In the genomic region with DNA sequence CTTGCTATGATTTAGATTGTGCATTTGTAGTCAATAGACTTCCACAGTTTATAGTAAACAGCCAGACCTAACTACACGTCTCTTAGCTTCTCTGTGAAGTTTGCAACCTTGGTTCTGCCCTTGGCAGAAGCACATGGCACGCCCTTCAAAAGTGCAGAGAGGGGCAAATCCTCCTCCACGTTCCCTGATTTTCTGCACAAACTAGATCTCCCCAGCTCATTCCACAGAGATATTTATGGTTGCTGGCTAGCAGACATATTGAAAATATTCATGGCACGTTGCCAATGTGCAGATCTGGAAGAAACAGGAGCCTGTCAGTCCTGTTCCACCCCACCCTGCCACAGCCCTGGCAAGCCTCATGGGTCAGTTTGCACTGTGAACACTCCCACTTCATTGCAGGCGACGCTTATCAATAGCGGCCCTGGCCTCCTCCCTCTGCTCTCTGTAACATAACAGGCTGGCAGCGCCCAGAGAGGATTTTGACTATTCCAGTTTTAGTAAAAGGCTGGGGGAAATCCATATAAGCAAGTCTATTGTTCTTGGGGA, we compare ENCODE assay signal across 1 cellular context.
TF ChIP-seq lines count a peak whose summit lies in the region.

No MANE protein-coding gene starts in this region.

TF ChIP-seq in SK-N-SH, 30 proteins besides CTCF, POLR2A, EP300 and RAD21 (continued from another document):
- TF ChIP-seq, protein P1, sequence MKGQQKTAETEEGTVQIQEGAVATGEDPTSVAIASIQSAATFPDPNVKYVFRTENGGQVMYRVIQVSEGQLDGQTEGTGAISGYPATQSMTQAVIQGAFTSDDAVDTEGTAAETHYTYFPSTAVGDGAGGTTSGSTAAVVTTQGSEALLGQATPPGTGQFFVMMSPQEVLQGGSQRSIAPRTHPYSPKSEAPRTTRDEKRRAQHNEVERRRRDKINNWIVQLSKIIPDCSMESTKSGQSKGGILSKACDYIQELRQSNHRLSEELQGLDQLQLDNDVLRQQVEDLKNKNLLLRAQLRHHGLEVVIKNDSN (IDR thresholded peaks at IDR 0.05; ENCODE audit: borderline replicate concordance, low read depth): no peak
- no peak for TF ChIP-seq JUND (IDR thresholded peaks at IDR 0.05)
- TF ChIP-seq ELF1 (IDR thresholded peaks at IDR 0.05): no peak
- TF ChIP-seq FOXM1 (IDR thresholded peaks at IDR 0.05; ENCODE audit: low read depth): no peak
- no peak for TF ChIP-seq FOXJ3 (CRISPR knock-in tag; IDR thresholded peaks at IDR 0.05)
- TF ChIP-seq CHD2 (IDR thresholded peaks at IDR 0.05; ENCODE audit: low read length, partially characterized antibody): no peak
- TF ChIP-seq SMC3 (IDR thresholded peaks at IDR 0.05; ENCODE audit: low read depth, low read length): no peak
- TF ChIP-seq SIN3A (IDR thresholded peaks at IDR 0.05; ENCODE audit: borderline replicate concordance, low read depth, low read length): no peak
- TF ChIP-seq MXI1 (IDR thresholded peaks at IDR 0.05; ENCODE audit: low read depth, low read length): peak; percentile 52
- no peak for TF ChIP-seq RFX5 (IDR thresholded peaks at IDR 0.05; ENCODE audit: low read length)
- TF ChIP-seq RCOR1 (IDR thresholded peaks at IDR 0.05; ENCODE audit: low read length): no peak; the same call in 1 of the 2 replicates
- no peak for TF ChIP-seq TEAD4 (IDR thresholded peaks at IDR 0.05; ENCODE audit: borderline replicate concordance, insufficient read depth)
- peak; percentile 46 for TF ChIP-seq GATA2 (CRISPR knock-in tag; IDR thresholded peaks at IDR 0.05)
- TF ChIP-seq NRF1 (IDR thresholded peaks at IDR 0.05; ENCODE audit: low read depth, low read length): no peak
- TF ChIP-seq, protein P2, sequence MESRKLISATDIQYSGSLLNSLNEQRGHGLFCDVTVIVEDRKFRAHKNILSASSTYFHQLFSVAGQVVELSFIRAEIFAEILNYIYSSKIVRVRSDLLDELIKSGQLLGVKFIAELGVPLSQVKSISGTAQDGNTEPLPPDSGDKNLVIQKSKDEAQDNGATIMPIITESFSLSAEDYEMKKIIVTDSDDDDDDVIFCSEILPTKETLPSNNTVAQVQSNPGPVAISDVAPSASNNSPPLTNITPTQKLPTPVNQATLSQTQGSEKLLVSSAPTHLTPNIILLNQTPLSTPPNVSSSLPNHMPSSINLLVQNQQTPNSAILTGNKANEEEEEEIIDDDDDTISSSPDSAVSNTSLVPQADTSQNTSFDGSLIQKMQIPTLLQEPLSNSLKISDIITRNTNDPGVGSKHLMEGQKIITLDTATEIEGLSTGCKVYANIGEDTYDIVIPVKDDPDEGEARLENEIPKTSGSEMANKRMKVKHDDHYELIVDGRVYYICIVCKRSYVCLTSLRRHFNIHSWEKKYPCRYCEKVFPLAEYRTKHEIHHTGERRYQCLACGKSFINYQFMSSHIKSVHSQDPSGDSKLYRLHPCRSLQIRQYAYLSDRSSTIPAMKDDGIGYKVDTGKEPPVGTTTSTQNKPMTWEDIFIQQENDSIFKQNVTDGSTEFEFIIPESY (IDR thresholded peaks at IDR 0.05; ENCODE audit: borderline replicate concordance, low read depth): no peak
- TF ChIP-seq, protein P3, sequence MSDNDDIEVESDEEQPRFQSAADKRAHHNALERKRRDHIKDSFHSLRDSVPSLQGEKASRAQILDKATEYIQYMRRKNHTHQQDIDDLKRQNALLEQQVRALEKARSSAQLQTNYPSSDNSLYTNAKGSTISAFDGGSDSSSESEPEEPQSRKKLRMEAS (IDR thresholded peaks at IDR 0.05; ENCODE audit: low read depth): peak; percentile 35; the same call in 1 of the 2 replicates
- TF ChIP-seq, protein P4, sequence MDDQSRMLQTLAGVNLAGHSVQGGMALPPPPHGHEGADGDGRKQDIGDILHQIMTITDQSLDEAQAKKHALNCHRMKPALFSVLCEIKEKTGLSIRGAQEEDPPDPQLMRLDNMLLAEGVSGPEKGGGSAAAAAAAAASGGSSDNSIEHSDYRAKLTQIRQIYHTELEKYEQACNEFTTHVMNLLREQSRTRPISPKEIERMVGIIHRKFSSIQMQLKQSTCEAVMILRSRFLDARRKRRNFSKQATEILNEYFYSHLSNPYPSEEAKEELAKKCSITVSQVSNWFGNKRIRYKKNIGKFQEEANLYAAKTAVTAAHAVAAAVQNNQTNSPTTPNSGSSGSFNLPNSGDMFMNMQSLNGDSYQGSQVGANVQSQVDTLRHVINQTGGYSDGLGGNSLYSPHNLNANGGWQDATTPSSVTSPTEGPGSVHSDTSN (IDR thresholded peaks at IDR 0.05): peak; percentile 51
TF ChIP-seq in SK-N-SH: peak in this region for 7.
